10 cellular contexts compared by ENCODE assay signal in the genomic region with DNA sequence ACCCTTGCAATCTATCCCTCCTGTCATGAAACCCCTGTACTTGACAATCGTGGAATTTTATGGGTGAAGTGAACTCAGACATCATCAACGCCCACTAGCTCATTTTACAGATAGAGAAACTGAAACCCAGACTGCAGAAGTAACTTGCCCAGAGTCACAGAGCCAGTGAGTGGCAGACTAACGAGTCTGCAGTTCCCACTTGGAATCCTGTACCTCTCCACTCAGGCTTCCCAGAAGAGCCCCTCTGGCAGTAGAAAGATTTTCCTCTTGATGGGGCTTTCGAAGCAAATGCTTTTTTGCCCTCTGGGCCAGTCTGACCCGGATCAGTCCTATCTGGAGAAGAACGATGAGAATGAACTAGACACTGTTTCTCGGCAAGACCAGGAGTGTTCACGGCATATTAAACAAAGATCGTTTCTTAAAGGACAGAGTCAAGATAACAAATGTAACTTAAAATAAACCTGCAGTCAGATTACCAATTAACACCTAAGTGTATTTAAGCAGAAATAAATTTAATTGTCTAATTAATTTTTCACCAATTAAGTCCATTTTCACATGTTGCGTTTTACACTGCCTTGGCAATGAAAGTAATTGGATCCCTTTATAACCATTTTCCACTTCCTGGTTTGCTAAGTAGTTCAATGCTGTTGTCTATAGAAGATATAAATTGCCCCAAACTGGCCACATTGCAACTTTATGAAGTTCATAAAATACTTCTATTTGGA.
DNase-seq lines count a peak whose midpoint lies in the region; ATAC-seq and TF ChIP-seq lines count a peak whose summit lies in the region.
"Had no signal": no experiment of that assay in that cellular context is flagged by ENCODE, and none has a peak within 500 bp of the region (broad histone marks: within the 10 kb centered on the region; RNA-seq: fewer than 3 reads in every experiment).

No MANE protein-coding gene starts in this region.

- DNase-seq in heart right ventricle (no peak), cardiac septum (ENCODE audit: low spot score) (no peak), Panc1 (ENCODE audit: low read depth, low spot score) (no peak), hepatic stellate cell (ENCODE audit: low spot score) (peak; percentile 38), upper lobe of right lung (no peak), occipital lobe (lab: John Stamatoyannopoulos, UW) (no peak), AG08395 (ENCODE audit: low spot score) (no peak)
- DNase-seq: NCI-H1092 had no signal

- no TSS peak for BruUV-seq in Panc1 (replicated peaks; lab: Mats Ljungman, UMichigan)

- CTCF ChIA-PET in Panc1 (lab: Charles Lee): interaction anchor here (0.6 kb wide), 1 partner anchor 22 kb away, joined by 11 read pairs; no protein-coding TSS in a partner anchor

- TF ChIP-seq CTCF in heart right ventricle (IDR thresholded peaks at IDR 0.05): no peak
- no peak for TF ChIP-seq CTCF in Panc1 (IDR thresholded peaks at IDR 0.05)
- TF ChIP-seq CTCF in upper lobe of right lung (IDR thresholded peaks at IDR 0.05): no peak

- 55 to 59% methylated on average over 10 of the region's 10 CpGs for WGBS in heart right ventricle, 2 donors

- intact Hi-C loops in heart right ventricle (cut with DNase I) (no loop called here), cardiac septum (cut with DNase I) (no loop called here), Panc1 (cut with micrococcal nuclease; ENCODE audit: unreplicated experiment) (no loop called here), upper lobe of right lung (cut with DNase I) (no loop called here)

- in situ Hi-C loops in Panc1 (cut with HindIII; ENCODE audit: low pct_unique_long_range_greater_than_20kb, low sequenced_read_pairs): no loop called here

- no peaks in the 10 kb centered on the region for H3K9me3 ChIP-seq in heart right ventricle
- no peaks in the 10 kb centered on the region for H3K9me3 ChIP-seq in Panc1 (ENCODE audit: control insufficient read depth, insufficient read depth, low read depth, low read length)
- no peaks in the 10 kb centered on the region for H3K9me3 ChIP-seq in upper lobe of right lung

- H3K36me3 ChIP-seq in heart right ventricle (no peaks in the 10 kb centered on the region), Panc1 (ENCODE audit: control insufficient read depth, insufficient read depth, low read length) (no peaks in the 10 kb centered on the region), upper lobe of right lung (no peaks in the 10 kb centered on the region)

- peaks cover 0 to 4% (median 0%) of the 10 kb centered on the region in 7 donors for H3K27me3 ChIP-seq in heart right ventricle
- H3K27me3 ChIP-seq in Panc1 (ENCODE audit: control insufficient read depth, insufficient read depth, low read length): no peaks in the 10 kb centered on the region
- no peaks in the 10 kb centered on the region for H3K27me3 ChIP-seq in upper lobe of right lung

- POLR2A ChIA-PET in Panc1 (lab: Charles Lee): interaction anchor here (0.6 kb wide), 1 partner anchor 787 kb away, joined by 3 read pairs; no protein-coding TSS in a partner anchor

- H3K4me1 ChIP-seq in heart right ventricle (no peaks in the 10 kb centered on the region), Panc1 (ENCODE audit: control insufficient read depth, insufficient read depth, low read length) (peaks cover 7% of the 10 kb centered on the region; the same call in 1 of the 2 replicates), upper lobe of right lung (no peaks in the 10 kb centered on the region)

- H3K4me3 ChIP-seq in heart right ventricle (peak overlapping the region in 6 of 10 donors; percentile 9 to 40 (median 24)), Panc1 (ENCODE audit: low read depth in 2 of 2, low read length in 2 of 2) (peak overlapping the region; percentile 19 to 45; a peak in 3 of 4 replicates), upper lobe of right lung (peak overlapping the region; percentile 41)

- ATAC-seq in heart right ventricle (peak in 1 of 8 donors; percentile 25), Panc1 (peak; percentile 86), upper lobe of right lung (peak; percentile 86), GM18867 (IDR thresholded peaks at IDR 0.05; ENCODE audit: unreplicated experiment) (no peak)

- H3K27ac ChIP-seq in heart right ventricle: peak overlapping the region in 1 of 10 donors; percentile 24
- peak overlapping the region; percentile 67 for H3K27ac ChIP-seq in Panc1 (ENCODE audit: low read length)
- H3K27ac ChIP-seq in upper lobe of right lung: no peak overlapping the region
- H3K27ac ChIP-seq: epithelial cell of prostate had no signal
